ENCODE assay signal across 9 cellular contexts in genomic region chr14:60508707-60509437, GRCh38. TPM values are rescaled to one million over a fixed set of nuclear protein-coding genes. Genes with fewer than 3 reads are reported as not detected.
A peak's percentile ranks its signal among the peaks of the same experiment; 100 is the strongest.
DNase-seq lines count a peak whose midpoint lies in the region; ATAC-seq, FAIRE-seq and TF ChIP-seq lines count a peak whose summit lies in the region.
"Had no signal": no experiment of that assay in that cellular context is flagged by ENCODE, and none has a peak within 500 bp of the region (broad histone marks: within the 10 kb centered on the region; RNA-seq: fewer than 3 reads in every experiment).

Gene SIX6, plus strand, starts transcription at chr14:60509146. Its CDS starts 253 bp downstream, at chr14:60509399.

- ATAC-seq in HG02973 (IDR thresholded peaks at IDR 0.05; ENCODE audit: unreplicated experiment) (no peak), HG02759 (IDR thresholded peaks at IDR 0.05; ENCODE audit: unreplicated experiment) (no peak)

- H3K9me3 Mint-ChIP-seq in astrocyte (ENCODE audit: unreplicated experiment) = no peaks in the 10 kb centered on the region

- no peak for FAIRE-seq in astrocyte (lab: Jason Lieb, UNC)

- H3K9ac ChIP-seq in astrocyte (ENCODE audit: low read length) (no peak within 1 kb of the TSS), neuronal stem cell (ENCODE audit: low read depth, low read length, poor library complexity) (peak within 1 kb of the TSS; percentile 93)

- H3K4me3 Mint-ChIP-seq in astrocyte (ENCODE audit: unreplicated experiment) = peak within 1 kb of the TSS; percentile 71

- H2AFZ ChIP-seq in astrocyte (ENCODE audit: low read depth, low read length) (no peak within 1 kb of the TSS), neuronal stem cell (ENCODE audit: low read length) (peak within 1 kb of the TSS; percentile 73)

- DNase-seq in Daoy (ENCODE audit: low read depth) (peak; percentile 74), NCI-H128 (lab: John Stamatoyannopoulos, UW; ENCODE audit: unreplicated experiment) (peak; percentile 36), astrocyte (ENCODE audit: low read depth) (peak; percentile 69), neuronal stem cell (ENCODE audit: low spot score) (peak; percentile 80), NCI-H1105 treated with DMSO at 0.1 percent for 48 hours (lab: John Stamatoyannopoulos, UW) (no peak), ureter (ENCODE audit: low spot score) (no peak)

- peak within 1 kb of the TSS; percentile 95 for H2BK120ac ChIP-seq in neuronal stem cell (ENCODE audit: low read depth, low read length)

- H3K4me2 ChIP-seq in astrocyte (ENCODE audit: low read length) (peak within 1 kb of the TSS; percentile 47), neuronal stem cell (ENCODE audit: insufficient read depth, low read length, poor library complexity, severe bottlenecking) (peak within 1 kb of the TSS; percentile 87)

- peaks cover 2% of the 10 kb centered on the region for H3K4me1 Mint-ChIP-seq in astrocyte (ENCODE audit: low read depth, unreplicated experiment)

- H3K14ac ChIP-seq in neuronal stem cell (ENCODE audit: low read length) = peak within 1 kb of the TSS; percentile 40

- no peaks in the 10 kb centered on the region for H3K79me1 ChIP-seq in neuronal stem cell (ENCODE audit: low read depth, low read length)

- no peaks in the 10 kb centered on the region for H3K9me3 ChIP-seq in astrocyte (ENCODE audit: insufficient read depth, low read depth, low read length)
- no peaks in the 10 kb centered on the region for H3K9me3 ChIP-seq in neuronal stem cell (replicated peaks in 1 of 2; ENCODE audit: control insufficient read depth in 2 of 2, insufficient read depth in 1 of 2, low read depth in 1 of 2, low read length in 2 of 2)

- peak within 1 kb of the TSS; percentile 45 for H3K4ac ChIP-seq in neuronal stem cell (ENCODE audit: low read length)

- H3K4me3 ChIP-seq in astrocyte (ENCODE audit: insufficient read depth, low read depth, low read length) (no peak within 1 kb of the TSS), neuronal stem cell (ENCODE audit: low read length in 2 of 2) (peak within 1 kb of the TSS in 1 of 2 donors; percentile 69)

- peaks cover 93% of the 10 kb centered on the region for H3K27me3 ChIP-seq in astrocyte (ENCODE audit: insufficient read depth, low read length)
- H3K27me3 ChIP-seq in neuronal stem cell (ENCODE audit: control insufficient read depth in 3 of 3, insufficient read depth in 3 of 3, low read depth in 1 of 3, low read length in 3 of 3) = peaks cover 47 to 100% (median 77%) of the 10 kb centered on the region in 3 experiments

- no peak within 1 kb of the TSS for H2BK12ac ChIP-seq in neuronal stem cell (ENCODE audit: low read length)

- peak within 1 kb of the TSS; percentile 89 for H3K18ac ChIP-seq in neuronal stem cell (ENCODE audit: low read length)

- no peak within 1 kb of the TSS for H4K91ac ChIP-seq in neuronal stem cell (ENCODE audit: low read depth, low read length, poor library complexity)

- H3K27ac ChIP-seq in astrocyte (ENCODE audit: low read depth, low read length) (no peak within 1 kb of the TSS), neuronal stem cell (replicated peaks; ENCODE audit: low read length) (no peak within 1 kb of the TSS)

- peak within 1 kb of the TSS; percentile 78 for H2BK15ac ChIP-seq in neuronal stem cell (ENCODE audit: low read length)

- no peaks in the 10 kb centered on the region for H3K36me3 Mint-ChIP-seq in astrocyte (ENCODE audit: low read depth, unreplicated experiment)

- peak within 1 kb of the TSS; percentile 58 for H3K27ac Mint-ChIP-seq in astrocyte (ENCODE audit: unreplicated experiment)

- H3K36me3 ChIP-seq in astrocyte (ENCODE audit: insufficient read depth, low read length) (no peaks in the 10 kb centered on the region), neuronal stem cell (replicated peaks in 1 of 2; ENCODE audit: control insufficient read depth in 2 of 2, insufficient read depth in 2 of 2, low read length in 2 of 2) (no peaks in the 10 kb centered on the region)

- no CpG with 5 or more reads among the region's 55 CpGs for WGBS in neuronal stem cell (ENCODE audit: extremely low coverage in 2 of 2, insufficient read length in 2 of 2, insufficient replicate concordance in 1 of 2), 2 donors

- peak within 1 kb of the TSS; percentile 83 for H3K23ac ChIP-seq in neuronal stem cell (ENCODE audit: low read depth, low read length, poor library complexity)

- no peaks in the 10 kb centered on the region for H4K20me1 ChIP-seq in astrocyte (ENCODE audit: insufficient read depth, low read length)

- H2BK5ac ChIP-seq in neuronal stem cell (ENCODE audit: low read length) = peak within 1 kb of the TSS; percentile 71

- H2AK5ac ChIP-seq in neuronal stem cell (ENCODE audit: low read depth, low read length) = peak within 1 kb of the TSS; percentile 92

- no peaks in the 10 kb centered on the region for H3K4me1 ChIP-seq in astrocyte (ENCODE audit: insufficient read depth, low read length)
- H3K4me1 ChIP-seq in neuronal stem cell (ENCODE audit: control insufficient read depth in 2 of 2, insufficient read depth in 1 of 2, low read depth in 1 of 2, low read length in 2 of 2) = peaks cover 0 to 23% of the 10 kb centered on the region in 2 donors

- H3K27me3 Mint-ChIP-seq in astrocyte (ENCODE audit: low read depth, unreplicated experiment) = peaks cover 82% of the 10 kb centered on the region

- no peaks in the 10 kb centered on the region for H3K79me2 ChIP-seq in astrocyte (ENCODE audit: insufficient read depth, low read length)

- H4K8ac ChIP-seq in neuronal stem cell (ENCODE audit: low read depth, low read length) = no peak within 1 kb of the TSS

- no peak for TF ChIP-seq CTCF in astrocyte (IDR thresholded peaks at IDR 0.05; ENCODE audit: insufficient read depth, low read depth, low read length)

RNA-seq across cellular contexts. Expression of gene SIX6, which starts in this region (rescaled TPM):
- 0.12 TPM in 1 of 2 replicates, not detected in the other for total RNA-seq in Daoy (2014; rRNA removed; shearing (Covaris generic))
- total RNA-seq in astrocyte (not detected in 2 replicates), ureter (not detected)
- polyA plus RNA-seq in neuronal stem cell (2013, experiment 1 of 2) = 1.1 TPM
- polyA plus RNA-seq in neuronal stem cell (2013, experiment 2 of 2) = 1.1 TPM
- polyA plus RNA-seq: esophagus had no signal

Comparison
In these comparisons a context has a peak if more than half of its experiments do, and no peak if none do; other contexts are left out.
1. Peak in DNase-seq in Daoy; RNA of the gene not detected or under 1 TPM.
2. Peak in DNase-seq and H3K4me2 ChIP-seq in astrocyte; RNA of the gene not detected or under 1 TPM.
3. DNase-seq: peak in NCI-H128 (single experiment) and neuronal stem cell (single experiment); none in NCI-H1105 treated with DMSO at 0.1 percent for 48 hours (single experiment) and ureter (single experiment).